ENCODE assay signal across 16 cellular contexts in genomic region chr5:173316463-173317020, GRCh38. TPM values are rescaled to one million over a fixed set of nuclear protein-coding genes. Genes with fewer than 3 reads are reported as not detected.
DNase-seq lines count a peak whose midpoint lies in the region; ATAC-seq and TF ChIP-seq lines count a peak whose summit lies in the region.
"Had no signal": no experiment of that assay in that cellular context is flagged by ENCODE, and none has a peak within 500 bp of the region (broad histone marks: within the 10 kb centered on the region; RNA-seq: fewer than 3 reads in every experiment).

No MANE protein-coding gene starts in this region.

- DNase-seq in NCI-H69 (lab: John Stamatoyannopoulos, UW), result peak; percentile 78
- DNase-seq in esophagus muscularis mucosa (ENCODE audit: extremely low spot score), result no peak
- no peak for DNase-seq in trophoblast cell
- no peak for DNase-seq in stimulated activated CD4-positive, alpha-beta T cell treated with anti-CD3 and anti-CD28 coated beads, Interleukin-15, amount 100 ng/mL, for 24 hours
- DNase-seq in sciatic nerve (ENCODE audit: low spot score), result no peak
- no peak for DNase-seq in NCI-H446 (lab: John Stamatoyannopoulos, UW)
- DNase-seq: activated CD4-positive, alpha-beta T cell treated with anti-CD3 and anti-CD28 coated beads, Interleukin-2, amount 50 U/mL, for 4 hours; GF-D8; NCI-H510A; Peyer's patch; stimulated activated CD4-positive, alpha-beta T cell treated with anti-CD3 and anti-CD28 coated beads, Interleukin-4, amount 100 ng/mL, for 4 hours; stimulated activated naive CD4-positive, alpha-beta T cell had no signal

- no peak overlapping the region for H3K14ac ChIP-seq in trophoblast cell (ENCODE audit: low read length)

- no peak overlapping the region for H3K4ac ChIP-seq in trophoblast cell (ENCODE audit: low read depth, low read length)

- H3K9me3 ChIP-seq in BLaER1 treated with 17β-estradiol and CSF1 and Interleukin-3, amounts not matched to agents 10 nM and 100 nM (replicated peaks in 1 of 11), result no peaks in the 10 kb centered on the region
- H3K9me3 ChIP-seq in esophagus muscularis mucosa (no peaks in the 10 kb centered on the region), trophoblast cell (ENCODE audit: insufficient read depth, low read depth, low read length) (peaks cover 2% of the 10 kb centered on the region)
- H3K9me3 ChIP-seq: ovary, Peyer's patch had no signal

- H3K18ac ChIP-seq in trophoblast cell (ENCODE audit: low read length), result no peak overlapping the region

- H3K4me2 ChIP-seq in BLaER1 treated with 17β-estradiol and CSF1 and Interleukin-3, amounts not matched to agents 10 nM and 100 nM, result peak overlapping the region; percentile 68 to 94 (median 79)
- no peak overlapping the region for H3K4me2 ChIP-seq in trophoblast cell (ENCODE audit: low read length)

- no peaks in the 10 kb centered on the region for H3K27me3 ChIP-seq in BLaER1 treated with 17β-estradiol and CSF1 and Interleukin-3, amounts not matched to agents 10 nM and 100 nM
- H3K27me3 ChIP-seq in esophagus muscularis mucosa (no peaks in the 10 kb centered on the region), trophoblast cell (ENCODE audit: insufficient read depth, low read length) (no peaks in the 10 kb centered on the region)
- H3K27me3 ChIP-seq: ovary, Peyer's patch had no signal

- peak overlapping the region; percentile 57 for H2BK120ac ChIP-seq in trophoblast cell (ENCODE audit: insufficient read depth, low read length, poor library complexity)

- peaks cover 9% of the 10 kb centered on the region for H3K79me1 ChIP-seq in trophoblast cell (ENCODE audit: low read length)

- intact Hi-C loops in esophagus muscularis mucosa (cut with DNase I) (no loop called here), sciatic nerve (cut with DNase I) (no loop called here)

- no peak overlapping the region for H4K8ac ChIP-seq in trophoblast cell (ENCODE audit: low read depth, low read length)

- peak overlapping the region in 6 of 10 experiments; percentile 10 to 42 (median 24); a peak in 6 of 20 replicates for H3K4me3 ChIP-seq in BLaER1 treated with 17β-estradiol and CSF1 and Interleukin-3, amounts not matched to agents 10 nM and 100 nM
- H3K4me3 ChIP-seq in esophagus muscularis mucosa (peak overlapping the region; percentile 1 to 22 (median 10)), trophoblast cell (ENCODE audit: low read depth, low read length) (no peak overlapping the region)
- H3K4me3 ChIP-seq: ovary, Peyer's patch had no signal

- H3K4me1 ChIP-seq in BLaER1 treated with 17β-estradiol and CSF1 and Interleukin-3, amounts not matched to agents 10 nM and 100 nM, result peaks cover 38 to 100% (median 99%) of the 10 kb centered on the region in 10 experiments
- H3K4me1 ChIP-seq in esophagus muscularis mucosa, result peaks cover 26 to 68% (median 62%) of the 10 kb centered on the region in 4 donors
- peaks cover 27 to 42% of the 10 kb centered on the region in 2 experiments for H3K4me1 ChIP-seq in trophoblast cell (ENCODE audit: control insufficient read depth in 1 of 2, insufficient read depth in 2 of 2, low read length in 2 of 2)
- H3K4me1 ChIP-seq: Peyer's patch had no signal

- TF ChIP-seq CTCF in esophagus muscularis mucosa (IDR thresholded peaks at IDR 0.05), result no peak

- H2AK5ac ChIP-seq in trophoblast cell (ENCODE audit: low read length), result no peak overlapping the region

- no peak overlapping the region for H2AFZ ChIP-seq in trophoblast cell (ENCODE audit: insufficient read depth, low read length, poor library complexity)

- H3K27ac ChIP-seq in BLaER1 treated with 17β-estradiol and CSF1 and Interleukin-3, amounts not matched to agents 10 nM and 100 nM, result peak overlapping the region in 7 of 11 experiments; percentile 7 to 64 (median 51); a peak in 13 of 22 replicates
- H3K27ac ChIP-seq in esophagus muscularis mucosa (replicated peaks in 1 of 4) (peak overlapping the region; percentile 10 to 64 (median 56)), trophoblast cell (ENCODE audit: low read depth, low read length) (peak overlapping the region; percentile 63)
- H3K27ac ChIP-seq: ovary had no signal

- no peak overlapping the region for H2BK5ac ChIP-seq in trophoblast cell (ENCODE audit: low read depth, low read length, poor library complexity)

- no peak overlapping the region for H2BK12ac ChIP-seq in trophoblast cell (ENCODE audit: low read length)

- H3K9ac ChIP-seq in BLaER1 treated with 17β-estradiol and CSF1 and Interleukin-3, amounts not matched to agents 10 nM and 100 nM, result peak overlapping the region in 9 of 11 experiments; percentile 10 to 72 (median 44); a peak in 15 of 22 replicates
- H3K9ac ChIP-seq in trophoblast cell (ENCODE audit: low read length), result no peak overlapping the region

- no peak for TF ChIP-seq EP300 in esophagus muscularis mucosa (IDR thresholded peaks at IDR 0.05)

- H3K36me3 ChIP-seq in BLaER1 treated with 17β-estradiol and CSF1 and Interleukin-3, amounts not matched to agents 10 nM and 100 nM, result peaks cover 32 to 50% (median 44%) of the 10 kb centered on the region in 11 experiments
- H3K36me3 ChIP-seq in esophagus muscularis mucosa (peaks cover 0 to 16% (median 2%) of the 10 kb centered on the region in 4 donors), trophoblast cell (ENCODE audit: control insufficient read depth in 1 of 2, insufficient read depth in 2 of 2, low read length in 2 of 2) (peaks cover 0 to 10% of the 10 kb centered on the region in 2 experiments)
- H3K36me3 ChIP-seq: ovary, Peyer's patch had no signal

- H4K91ac ChIP-seq in trophoblast cell (ENCODE audit: low read depth, low read length), result no peak overlapping the region

- peaks cover 0 to 58% (median 24%) of the 10 kb centered on the region in 11 experiments; a peak in 11 of 22 replicates for H4K20me1 ChIP-seq in BLaER1 treated with 17β-estradiol and CSF1 and Interleukin-3, amounts not matched to agents 10 nM and 100 nM

- no peaks in the 10 kb centered on the region for H3K79me2 ChIP-seq in trophoblast cell (ENCODE audit: control insufficient read depth, insufficient read depth, low read length, poor library complexity)

- ATAC-seq in sciatic nerve (no peak), GM19395 (IDR thresholded peaks at IDR 0.05; ENCODE audit: unreplicated experiment) (no peak)

- no peak overlapping the region for H3K23ac ChIP-seq in trophoblast cell (ENCODE audit: low read length)

- WGBS in esophagus muscularis mucosa, result 81% methylated on average over 5 of the region's 5 CpGs
- no CpG with 5 or more reads among the region's 5 CpGs for whole genome bisulfite sequencing in trophoblast cell (ENCODE audit: extremely low coverage, insufficient coverage, insufficient read length)

- no peak overlapping the region for H4K12ac ChIP-seq in trophoblast cell (ENCODE audit: low read depth, low read length)

- TF ChIP-seq POLR2A in esophagus muscularis mucosa (IDR thresholded peaks at IDR 0.05; ENCODE audit: low read depth), result no peak

RNA-seq across cellular contexts. Expression of gene STC2, which starts 11.7 kb away (rescaled TPM):
- total RNA-seq in esophagus muscularis mucosa, result 100 to 1,000 TPM in 1 of 4 donors, 10 to 100 TPM in 3; 72.4 to 130 (median 78.1) TPM
- 30.0 and 31.8 TPM in 2 replicates for polyA plus RNA-seq in trophoblast cell (2013)
- total RNA-seq in sciatic nerve, result 3.6 TPM
- total RNA-seq: HT-29 had no signal

Comparison
In these comparisons a context has a peak if more than half of its experiments do, and no peak if none do; other contexts are left out.
1. RNA of gene STC2, which starts 11.7 kb away (total RNA-seq): 72.4 to 130 TPM in esophagus muscularis mucosa; 3.6 TPM in sciatic nerve (single experiment); every median in the first group is over 10 times any median in the second.
2. Peak in every context shown above with its lines, with median percentiles within 50 percentile points of each other: H3K27ac ChIP-seq.